In the genomic region with DNA sequence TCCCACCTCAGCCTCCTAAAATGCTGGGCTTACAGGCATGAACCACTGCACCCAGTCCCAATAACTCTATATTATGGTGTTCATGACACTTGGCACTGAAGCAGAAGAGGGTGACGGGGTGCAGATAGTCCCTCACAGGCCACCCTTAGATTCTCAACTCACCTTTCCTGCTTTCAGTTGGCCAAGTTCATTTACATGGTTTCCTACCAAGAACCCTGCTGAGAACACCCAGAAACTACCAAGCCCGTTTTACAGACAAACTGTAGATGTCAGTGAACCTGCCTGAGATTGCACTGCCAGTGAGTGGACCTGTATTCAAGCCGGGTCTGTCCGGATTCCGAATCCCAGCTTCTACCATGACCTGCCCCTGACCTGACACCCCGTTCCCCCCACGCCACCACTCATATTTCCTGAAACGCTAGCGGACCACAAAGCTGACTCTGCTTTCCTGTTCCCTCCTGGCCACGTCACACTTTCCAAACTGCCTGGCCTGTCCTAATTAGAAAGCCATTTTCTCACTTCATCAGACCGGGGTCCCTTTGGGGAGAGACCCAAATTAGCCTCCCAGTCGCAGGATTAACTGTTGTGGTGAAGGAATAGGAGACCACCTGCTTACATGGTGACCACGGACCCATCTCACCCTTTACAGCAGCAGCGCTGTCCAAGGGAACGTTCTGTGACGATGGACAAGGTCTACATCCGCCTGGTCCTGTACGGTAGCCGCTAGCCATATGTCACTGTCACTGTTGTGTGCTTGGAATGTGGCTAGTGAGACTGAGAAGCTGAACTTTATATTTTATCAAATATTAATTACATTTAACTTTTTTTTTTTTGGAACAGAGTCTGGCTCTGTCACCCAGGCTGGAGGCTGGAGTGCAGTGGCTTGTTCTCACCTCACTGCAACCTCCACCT, we compare ENCODE assay signal across 11 cellular contexts. TPM values are rescaled to one million over a fixed set of nuclear protein-coding genes. Genes with fewer than 3 reads are reported as not detected.
A peak's percentile ranks its signal among the peaks of the same experiment; 100 is the strongest.
DNase-seq lines count a peak whose midpoint lies in the region; ATAC-seq and TF ChIP-seq lines count a peak whose summit lies in the region.
"Had no signal": no experiment of that assay in that cellular context is flagged by ENCODE, and none has a peak within 500 bp of the region (broad histone marks: within the 10 kb centered on the region; RNA-seq: fewer than 3 reads in every experiment).

No MANE protein-coding gene starts in this region.

- peak; percentile 55 for ATAC-seq in HG02885 (IDR thresholded peaks at IDR 0.05; ENCODE audit: poor library complexity, unreplicated experiment)
- ATAC-seq: left cardiac atrium had no signal

- peaks cover 96% of the 10 kb centered on the region for H3K27me3 Mint-ChIP-seq in activated naive CD4-positive, alpha-beta T cell treated with anti-CD3 and anti-CD28 coated beads, Interleukin-2, amount 10 ng/mL, durations not matched to agents 7 days and 5 days
- H3K27me3 Mint-ChIP-seq in HFFc6 (ENCODE audit: insufficient read depth) = peaks cover 57% of the 10 kb centered on the region

- no peak overlapping the region for H3K27ac ChIP-seq in vagina

- DNase-seq in NCI-H1417 (lab: John Stamatoyannopoulos, UW) (peak in 2 of 3 experiments; percentile 15 to 19), NCI-H1417 treated with DMSO at 0.1 percent for 48 hours (lab: John Stamatoyannopoulos, UW) (no peak), vagina (ENCODE audit: extremely low spot score in 2 of 2) (no peak), HFFc6 (no peak), NCI-H1105 treated with DMSO at 0.1 percent for 48 hours (lab: John Stamatoyannopoulos, UW) (no peak)
- peak; percentile 28 for DNase-seq in activated naive CD4-positive, alpha-beta T cell treated with anti-CD3 and anti-CD28 coated beads, Interleukin-2, amount 10 ng/mL, durations not matched to agents 7 days and 5 days
- DNase-seq in stimulated activated CD8-positive, alpha-beta memory T cell treated with anti-CD3 and anti-CD28 coated beads, Interleukin-2, amount 100 ng/mL, for 48 hours (ENCODE audit: low read depth in 2 of 2) = peak; percentile 54
- DNase-seq: cerebellar nuclear complex, HCEC 1CT, left cardiac atrium had no signal

- peaks cover 7% of the 10 kb centered on the region for H3K27me3 ChIP-seq in vagina

- H3K4me3 Mint-ChIP-seq in activated naive CD4-positive, alpha-beta T cell treated with anti-CD3 and anti-CD28 coated beads, Interleukin-2, amount 10 ng/mL, durations not matched to agents 7 days and 5 days = no peak overlapping the region
- no peak overlapping the region for H3K4me3 Mint-ChIP-seq in HFFc6

- H3K4me1 Mint-ChIP-seq in activated naive CD4-positive, alpha-beta T cell treated with anti-CD3 and anti-CD28 coated beads, Interleukin-2, amount 10 ng/mL, durations not matched to agents 7 days and 5 days = peaks cover 19% of the 10 kb centered on the region
- no peaks in the 10 kb centered on the region for H3K4me1 Mint-ChIP-seq in HFFc6 (ENCODE audit: low read depth)

- CTCF ChIA-PET in activated naive CD4-positive, alpha-beta T cell treated with anti-CD3 and anti-CD28 coated beads, Interleukin-2, amount 10 ng/mL, durations not matched to agents 7 days and 5 days (lab: Charles Lee) = interaction anchor here (0.6 to 2.3 kb wide), 3 partner anchors 9 to 672 kb away, joined by 3 to 7 read pairs (median 3); no protein-coding TSS in a partner anchor

- peaks cover 13% of the 10 kb centered on the region for H3K4me1 ChIP-seq in vagina

- H3K4me3 ChIP-seq in vagina = no peak overlapping the region

- no peak for TF ChIP-seq POLR2A in vagina (IDR thresholded peaks at IDR 0.05)

- H3K36me3 Mint-ChIP-seq in activated naive CD4-positive, alpha-beta T cell treated with anti-CD3 and anti-CD28 coated beads, Interleukin-2, amount 10 ng/mL, durations not matched to agents 7 days and 5 days = no peaks in the 10 kb centered on the region
- H3K36me3 Mint-ChIP-seq in HFFc6 (ENCODE audit: low read depth) = no peaks in the 10 kb centered on the region

- TF ChIP-seq CTCF in vagina (IDR thresholded peaks at IDR 0.05) (no peak), HFFc6 (IDR thresholded peaks at IDR 0.05) (no peak)

- intact Hi-C loops in vagina (cut with DNase I) = no loop called here

- H3K9me3 Mint-ChIP-seq in activated naive CD4-positive, alpha-beta T cell treated with anti-CD3 and anti-CD28 coated beads, Interleukin-2, amount 10 ng/mL, durations not matched to agents 7 days and 5 days = no peaks in the 10 kb centered on the region
- no peaks in the 10 kb centered on the region for H3K9me3 Mint-ChIP-seq in HFFc6

- no peaks in the 10 kb centered on the region for H3K36me3 ChIP-seq in vagina

- H3K9me3 ChIP-seq in vagina = no peaks in the 10 kb centered on the region

- H3K27ac Mint-ChIP-seq in activated naive CD4-positive, alpha-beta T cell treated with anti-CD3 and anti-CD28 coated beads, Interleukin-2, amount 10 ng/mL, durations not matched to agents 7 days and 5 days = no peak overlapping the region
- H3K27ac Mint-ChIP-seq in HFFc6 = no peak overlapping the region

RNA-seq across cellular contexts. Expression of a gene that starts 17.1 kb away (rescaled TPM):
- not detected for total RNA-seq in vagina
- total RNA-seq in HFFc6 (2021; fragmentation: NEBNext Ultra II Directional; extraction: Animal tissue kit (Norgen Biotek cat#: 25700)) = not detected

RNA-seq across cellular contexts. Expression of a gene that starts 43.1 kb away (rescaled TPM):
- 36.3 TPM for total RNA-seq in vagina
- 10 to 100 TPM; 18.4 to 27.7 (median 25.2) TPM for total RNA-seq in HFFc6 (2021; fragmentation: NEBNext Ultra II Directional; extraction: Animal tissue kit (Norgen Biotek cat#: 25700))

RNA-seq across cellular contexts. Expression of a gene that starts 50.2 kb away (rescaled TPM):
- total RNA-seq in vagina = 68.8 TPM
- 100 to 1,000 TPM; 367 to 473 (median 416) TPM for total RNA-seq in HFFc6 (2021; fragmentation: NEBNext Ultra II Directional; extraction: Animal tissue kit (Norgen Biotek cat#: 25700))

RNA-seq across cellular contexts. Expression of a gene that starts 55.7 kb away (rescaled TPM):
- 34.4 TPM for total RNA-seq in vagina
- 10 to 100 TPM; 14.9 to 17.9 (median 17.4) TPM for total RNA-seq in HFFc6 (2021; fragmentation: NEBNext Ultra II Directional; extraction: Animal tissue kit (Norgen Biotek cat#: 25700))

Comparison
In these comparisons a context has a peak if more than half of its experiments do, and no peak if none do; other contexts are left out.
1. DNase-seq: peak in NCI-H1417 (2 of 3), activated naive CD4-positive, alpha-beta T cell treated with anti-CD3 and anti-CD28 coated beads, Interleukin-2, amount 10 ng/mL, durations not matched to agents 7 days and 5 days (single experiment) and stimulated activated CD8-positive, alpha-beta memory T cell treated with anti-CD3 and anti-CD28 coated beads, Interleukin-2, amount 100 ng/mL, for 48 hours (2 of 2); none in NCI-H1417 treated with DMSO at 0.1 percent for 48 hours (single experiment), vagina (0 of 2), HFFc6 (single experiment) and NCI-H1105 treated with DMSO at 0.1 percent for 48 hours (single experiment).